10 cellular contexts compared by ENCODE assay signal in the genomic region with DNA sequence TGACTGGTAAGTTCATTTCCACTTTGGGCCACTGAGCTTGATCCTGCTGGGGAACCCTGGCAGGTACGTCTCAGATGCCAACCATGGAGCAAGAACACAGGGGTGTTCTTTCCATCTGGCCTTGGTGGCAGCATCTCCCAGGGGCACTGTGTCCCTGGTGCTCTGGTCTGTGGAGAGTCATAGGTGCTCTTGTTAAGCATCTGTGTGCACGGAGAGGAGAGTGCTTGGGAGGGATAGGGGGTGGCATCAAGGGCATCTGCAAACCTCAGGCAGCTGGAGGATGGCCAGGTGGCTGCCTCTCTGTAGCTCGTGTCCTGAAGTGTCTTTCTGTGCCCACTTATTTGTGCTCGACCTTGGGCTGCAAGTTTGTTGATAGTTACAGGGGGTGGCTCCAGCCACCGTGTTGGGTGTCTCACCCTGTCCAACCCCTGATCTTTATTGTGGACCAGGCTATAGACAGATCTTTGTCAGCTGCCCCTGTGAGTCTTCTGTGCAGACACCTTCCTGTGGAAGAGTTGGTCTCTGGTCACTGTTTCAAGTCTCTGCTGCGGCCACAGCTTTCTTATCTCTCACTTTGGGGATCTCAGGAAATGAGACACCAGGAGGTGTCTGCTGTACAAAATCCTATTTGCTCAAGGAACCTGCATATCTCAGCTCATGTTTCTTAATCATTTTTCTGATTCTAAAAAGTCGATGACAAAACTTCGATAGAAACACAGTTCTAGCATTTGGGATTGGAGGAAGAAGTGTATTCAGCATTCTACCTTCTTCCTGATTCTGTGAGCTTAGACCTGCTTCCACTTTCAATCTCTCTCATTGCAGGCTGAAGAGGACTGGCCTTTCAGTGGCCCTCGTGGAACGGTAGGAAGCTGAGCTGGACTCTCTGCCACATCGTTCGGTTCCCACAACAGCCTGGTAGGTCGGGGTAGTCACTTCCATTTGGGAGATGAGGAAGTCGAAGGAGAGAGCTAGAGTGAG. TPM values are rescaled to one million over a fixed set of nuclear protein-coding genes. Genes with fewer than 3 reads are reported as not detected.
DNase-seq lines count a peak whose midpoint lies in the region; ATAC-seq lines count a peak whose summit lies in the region.
"Had no signal": no experiment of that assay in that cellular context is flagged by ENCODE, and none has a peak within 500 bp of the region (broad histone marks: within the 10 kb centered on the region; RNA-seq: fewer than 3 reads in every experiment).

No MANE protein-coding gene starts in this region.

- peak; percentile 47 for DNase-seq in activated CD8-positive, alpha-beta memory T cell treated with anti-CD3 and anti-CD28 coated beads for 24 hours
- no peak for DNase-seq in activated CD8-positive, alpha-beta memory T cell treated with anti-CD3 and anti-CD28 coated beads, Interleukin-2, amount 50 U/mL, for 4 hours
- DNase-seq in SKM-1 treated with dmso at 0.1 percent for 144 hours (lab: John Stamatoyannopoulos, UW; ENCODE audit: unreplicated experiment) (no peak), UCSD-AML1 (lab: John Stamatoyannopoulos, UW; ENCODE audit: unreplicated experiment) (no peak)
- no peak for DNase-seq in stimulated activated CD4-positive, alpha-beta T cell treated with anti-CD3 and anti-CD28 coated beads, Interleukin-4, amount 100 ng/mL, for 4 hours
- DNase-seq: BE2C, NCI-H82 had no signal

- H3K27ac Mint-ChIP-seq in activated T-helper 17 cell treated with anti-CD3 and anti-CD28 coated beads, Interleukin-2, amount 50 U/mL, for 72 hours, result peak overlapping the region; percentile 88
- peak overlapping the region; percentile 15 for H3K27ac Mint-ChIP-seq in stimulated activated memory B cell treated with anti-CD40 and anti-IgM and Interleukin-4, amounts not matched to agents 10 μg/mL and 1 μg/mL and 100 μg/mL, for 72 hours

- H3K4me1 Mint-ChIP-seq in activated T-helper 17 cell treated with anti-CD3 and anti-CD28 coated beads, Interleukin-2, amount 50 U/mL, for 72 hours, result no peaks in the 10 kb centered on the region
- peaks cover 60% of the 10 kb centered on the region for H3K4me1 Mint-ChIP-seq in stimulated activated memory B cell treated with anti-CD40 and anti-IgM and Interleukin-4, amounts not matched to agents 10 μg/mL and 1 μg/mL and 100 μg/mL, for 72 hours

- H3K4me3 Mint-ChIP-seq in activated T-helper 17 cell treated with anti-CD3 and anti-CD28 coated beads, Interleukin-2, amount 50 U/mL, for 72 hours, result peak overlapping the region; percentile 51
- peak overlapping the region; percentile 73 for H3K4me3 Mint-ChIP-seq in stimulated activated memory B cell treated with anti-CD40 and anti-IgM and Interleukin-4, amounts not matched to agents 10 μg/mL and 1 μg/mL and 100 μg/mL, for 72 hours

- H3K27me3 Mint-ChIP-seq in activated T-helper 17 cell treated with anti-CD3 and anti-CD28 coated beads, Interleukin-2, amount 50 U/mL, for 72 hours, result no peaks in the 10 kb centered on the region
- no peaks in the 10 kb centered on the region for H3K27me3 Mint-ChIP-seq in stimulated activated memory B cell treated with anti-CD40 and anti-IgM and Interleukin-4, amounts not matched to agents 10 μg/mL and 1 μg/mL and 100 μg/mL, for 72 hours

- H3K9me3 Mint-ChIP-seq in activated T-helper 17 cell treated with anti-CD3 and anti-CD28 coated beads, Interleukin-2, amount 50 U/mL, for 72 hours, result no peaks in the 10 kb centered on the region
- no peaks in the 10 kb centered on the region for H3K9me3 Mint-ChIP-seq in stimulated activated memory B cell treated with anti-CD40 and anti-IgM and Interleukin-4, amounts not matched to agents 10 μg/mL and 1 μg/mL and 100 μg/mL, for 72 hours

- H3K36me3 Mint-ChIP-seq in activated T-helper 17 cell treated with anti-CD3 and anti-CD28 coated beads, Interleukin-2, amount 50 U/mL, for 72 hours (ENCODE audit: low read depth), result no peaks in the 10 kb centered on the region
- no peaks in the 10 kb centered on the region for H3K36me3 Mint-ChIP-seq in stimulated activated memory B cell treated with anti-CD40 and anti-IgM and Interleukin-4, amounts not matched to agents 10 μg/mL and 1 μg/mL and 100 μg/mL, for 72 hours

- peak; percentile 28 for ATAC-seq in HG02943 (IDR thresholded peaks at IDR 0.05; ENCODE audit: low read depth, unreplicated experiment)
- ATAC-seq in activated T-helper 17 cell treated with anti-CD3 and anti-CD28 coated beads, Interleukin-2, amount 50 U/mL, for 72 hours (replicated peaks), result peak; percentile 58
- ATAC-seq in stimulated activated memory B cell treated with anti-CD40 and anti-IgM and Interleukin-4, amounts not matched to agents 10 μg/mL and 1 μg/mL and 100 μg/mL, for 72 hours, result no peak

RNA-seq across cellular contexts. Expression of gene GIMAP8, which starts 17.2 kb away (rescaled TPM):
- 10 to 100 TPM; 10.3 to 16.4 TPM for total RNA-seq in activated T-helper 17 cell treated with anti-CD3 and anti-CD28 coated beads, Interleukin-2, amount 50 U/mL, for 72 hours

RNA-seq across cellular contexts. Expression of gene ZNF775, which starts 54.1 kb away (rescaled TPM):
- total RNA-seq in activated T-helper 17 cell treated with anti-CD3 and anti-CD28 coated beads, Interleukin-2, amount 50 U/mL, for 72 hours, result 1 to 10 TPM; 2.5 to 3.2 TPM
